ENCODE assay signal across 13 cellular contexts in genomic region chr13:36154567-36155231, GRCh38. TPM values are rescaled to one million over a fixed set of nuclear protein-coding genes. Genes with fewer than 3 reads are reported as not detected.
DNase-seq lines count a peak whose midpoint lies in the region; ATAC-seq and TF ChIP-seq lines count a peak whose summit lies in the region.
"Had no signal": no experiment of that assay in that cellular context is flagged by ENCODE, and none has a peak within 500 bp of the region (broad histone marks: within the 10 kb centered on the region; RNA-seq: fewer than 3 reads in every experiment).

No MANE protein-coding gene starts in this region.

- H3K4me1 Mint-ChIP-seq in Caco-2 (ENCODE audit: low read depth, unreplicated experiment) = no peaks in the 10 kb centered on the region
- H3K4me1 Mint-ChIP-seq: activated naive CD8-positive, alpha-beta T cell treated with anti-CD3 and anti-CD28 coated beads, Interleukin-2, amount 50 U/mL, for 24 hours; T-helper 17 cell had no signal

- no peaks in the 10 kb centered on the region for H4K20me1 ChIP-seq in neural cell (ENCODE audit: insufficient read depth)

- peak; percentile 8 for DNase-seq in amniotic epithelial cell (ENCODE audit: low read depth)
- peak; percentile 7 to 27 for DNase-seq in heart right ventricle
- DNase-seq in tibial artery = no peak
- DNase-seq in Caco-2 = no peak
- DNase-seq in cerebellar cortex (ENCODE audit: low spot score) = no peak
- DNase-seq: activated naive CD8-positive, alpha-beta T cell treated with anti-CD3 and anti-CD28 coated beads, Interleukin-2, amount 50 U/mL, for 24 hours; DMS 273 treated with DMSO at 0.1 percent for 48 hours; MV-4-11; NCI-H82; T-helper 17 cell had no signal

- H3K4me3 Mint-ChIP-seq in Caco-2 (ENCODE audit: unreplicated experiment) = no peak overlapping the region
- H3K4me3 Mint-ChIP-seq: activated naive CD8-positive, alpha-beta T cell treated with anti-CD3 and anti-CD28 coated beads, Interleukin-2, amount 50 U/mL, for 24 hours; T-helper 17 cell had no signal

- 3 to 6% methylated on average over 34 of the region's 34 CpGs for WGBS in heart right ventricle, 2 donors

- no peak overlapping the region for H3K27ac Mint-ChIP-seq in Caco-2 (ENCODE audit: unreplicated experiment)
- H3K27ac Mint-ChIP-seq: activated naive CD8-positive, alpha-beta T cell treated with anti-CD3 and anti-CD28 coated beads, Interleukin-2, amount 50 U/mL, for 24 hours; T-helper 17 cell had no signal

- no peak overlapping the region for H2AFZ ChIP-seq in neural cell (ENCODE audit: low read depth, low read length)

- no peaks in the 10 kb centered on the region for H3K79me2 ChIP-seq in neural cell (replicated peaks; ENCODE audit: insufficient read depth, low read length)

- H3K36me3 Mint-ChIP-seq in Caco-2 (ENCODE audit: insufficient read depth, unreplicated experiment) = no peaks in the 10 kb centered on the region

- CTCF ChIA-PET in Caco-2 (lab: Charles Lee) = no interaction called here

- TF ChIP-seq CTCF in heart right ventricle (IDR thresholded peaks at IDR 0.05) (peak in 1 of 9 donors; percentile 12), neural cell (IDR thresholded peaks at IDR 0.05; ENCODE audit: poor library complexity, severe bottlenecking) (no peak), tibial artery (IDR thresholded peaks at IDR 0.05) (no peak), Caco-2 (IDR thresholded peaks at IDR 0.05; ENCODE audit: insufficient read depth in 1 of 2, low read depth in 1 of 2, low read length in 1 of 2, severe bottlenecking in 1 of 2, unreplicated experiment in 1 of 2) (no peak)

- no peak overlapping the region for H3K9ac ChIP-seq in neural cell (ENCODE audit: low read length)

- no TSS peak for BruUV-seq in Caco-2 (replicated peaks; lab: Mats Ljungman, UMichigan)

- H3K4me1 ChIP-seq in heart right ventricle = peaks cover 0 to 10% (median 7%) of the 10 kb centered on the region in 9 donors
- H3K4me1 ChIP-seq in tibial artery = peaks cover 0 to 6% (median 3%) of the 10 kb centered on the region in 4 donors
- no peaks in the 10 kb centered on the region for H3K4me1 ChIP-seq in Caco-2

- H3K36me3 ChIP-seq in heart right ventricle (no peaks in the 10 kb centered on the region), neural cell (ENCODE audit: insufficient read depth, low read length) (no peaks in the 10 kb centered on the region), tibial artery (no peaks in the 10 kb centered on the region), Caco-2 (ENCODE audit: control insufficient read depth, insufficient read depth, low read length) (no peaks in the 10 kb centered on the region)

- H3K27me3 Mint-ChIP-seq in Caco-2 (ENCODE audit: insufficient read depth, unreplicated experiment) = no peaks in the 10 kb centered on the region

- H3K27ac ChIP-seq in heart right ventricle (peak overlapping the region in 2 of 10 donors; percentile 18 to 37), neural cell (ENCODE audit: low read length) (no peak overlapping the region), tibial artery (no peak overlapping the region)

- H3K4me2 ChIP-seq in neural cell (ENCODE audit: low read length) = no peak overlapping the region

- H3K4me3 ChIP-seq in heart right ventricle (peak overlapping the region in 9 of 10 donors; percentile 18 to 54 (median 41)), neural cell (ENCODE audit: low read length) (peak overlapping the region; percentile 46), tibial artery (peak overlapping the region; percentile 27 to 49), Caco-2 (ENCODE audit: low read depth, low read length) (no peak overlapping the region)

- ATAC-seq in heart right ventricle (peak; percentile 63 to 95 (median 80)), GM21360 (IDR thresholded peaks at IDR 0.05; ENCODE audit: unreplicated experiment) (no peak)
- ATAC-seq: activated naive CD8-positive, alpha-beta T cell treated with anti-CD3 and anti-CD28 coated beads, Interleukin-2, amount 50 U/mL, for 24 hours; T-helper 17 cell had no signal

- H3K9me3 Mint-ChIP-seq in Caco-2 (ENCODE audit: unreplicated experiment) = peaks cover 6% of the 10 kb centered on the region

- intact Hi-C loops in heart right ventricle (cut with DNase I) = loop anchor here in 2 of 10 donors (10.0 kb wide), 2 partner anchors 160 to 170 kb away; no protein-coding TSS in a partner anchor
- intact Hi-C loops in tibial artery (cut with DNase I; ENCODE audit: low total_unique reads) = no loop called here
- intact Hi-C loops in Caco-2 (cut with micrococcal nuclease; ENCODE audit: unreplicated experiment) = no loop called here

- H3F3A ChIP-seq in neural cell (ENCODE audit: insufficient read depth, low read length, poor library complexity, severe bottlenecking) = no peaks in the 10 kb centered on the region

- peaks cover 0 to 11% (median 0%) of the 10 kb centered on the region in 11 donors for H3K9me3 ChIP-seq in heart right ventricle
- H3K9me3 ChIP-seq in neural cell (ENCODE audit: low read length) = no peaks in the 10 kb centered on the region
- H3K9me3 ChIP-seq in tibial artery = no peaks in the 10 kb centered on the region
- H3K9me3 ChIP-seq in Caco-2 = no peaks in the 10 kb centered on the region

- no peak for TF ChIP-seq EP300 in neural cell (conservative IDR thresholded peaks at IDR 0.05; ENCODE audit: poor library complexity, severe bottlenecking)

- peaks cover 0 to 11% (median 0%) of the 10 kb centered on the region in 7 donors for H3K27me3 ChIP-seq in heart right ventricle
- H3K27me3 ChIP-seq in neural cell (ENCODE audit: insufficient read depth, low read depth, low read length) = no peaks in the 10 kb centered on the region
- no peaks in the 10 kb centered on the region for H3K27me3 ChIP-seq in tibial artery
- H3K27me3 ChIP-seq in Caco-2 (replicated peaks; ENCODE audit: control insufficient read depth, insufficient read depth, low read length) = no peaks in the 10 kb centered on the region

- TF ChIP-seq RAD21 in neural cell (conservative IDR thresholded peaks at IDR 0.05) = no peak

- POLR2A ChIA-PET in Caco-2 (lab: Charles Lee) = no interaction called here

- no peaks in the 10 kb centered on the region for H3K9me2 ChIP-seq in neural cell (ENCODE audit: insufficient read depth, low read length)

TF ChIP-seq in neural cell, 6 proteins besides CTCF, POLR2A, EP300 and RAD21:
- TF ChIP-seq POLR2AphosphoS5 (IDR thresholded peaks at IDR 0.05) = no peak
- TF ChIP-seq SMC3 (conservative IDR thresholded peaks at IDR 0.05; ENCODE audit: poor library complexity) = no peak
- no peak for TF ChIP-seq EZH2 (IDR thresholded peaks at IDR 0.05; ENCODE audit: borderline replicate concordance, insufficient read depth, low read length, poor library complexity, severe bottlenecking)
- TF ChIP-seq MXI1 (conservative IDR thresholded peaks at IDR 0.05; ENCODE audit: poor library complexity, severe bottlenecking) = no peak
- no peak for TF ChIP-seq REST (IDR thresholded peaks at IDR 0.05; ENCODE audit: borderline replicate concordance)
- no peak for TF ChIP-seq TAF1 (IDR thresholded peaks at IDR 0.05; ENCODE audit: low read depth)

RNA-seq across cellular contexts. Expression of gene DCLK1, which starts 23.5 kb away (rescaled TPM):
- total RNA-seq in heart right ventricle (10 to 100 TPM in 6 of 10 donors, 1 to 10 TPM in 4; 5.8 to 16.9 (median 10.4) TPM), Caco-2 (2022) (not detected in 2 replicates)
- polyA plus RNA-seq in heart right ventricle (1 to 10 TPM; 3.4 to 8.1 TPM), neural cell (118 and 124 TPM in 2 replicates)
- 307 and 341 TPM in 2 replicates for polyA minus RNA-seq in neural cell
- total RNA-seq: activated CD8-positive, alpha-beta memory T cell treated with anti-CD3 and anti-CD28 coated beads for 36 hours; T-helper 17 cell had no signal

RNA-seq across cellular contexts. Expression of gene SOHLH2, which starts 59.7 kb away (rescaled TPM):
- total RNA-seq in heart right ventricle (1 to 10 TPM in 3 of 10 donors, under 1 TPM in 5, not detected in 2; 0.10 to 3.0 (median 0.79) TPM), Caco-2 (2022) (not detected in 2 replicates)
- polyA plus RNA-seq in heart right ventricle (1 to 10 TPM in 1 of 2 donors, under 1 TPM in 1; 0.25 to 1.0 TPM), neural cell (4.5 and 4.7 TPM in 2 replicates)
- polyA minus RNA-seq in neural cell = 2.9 and 3.4 TPM in 2 replicates
- total RNA-seq: activated CD8-positive, alpha-beta memory T cell treated with anti-CD3 and anti-CD28 coated beads for 36 hours; T-helper 17 cell had no signal

Comparison
In these comparisons a context has a peak if more than half of its experiments do, and no peak if none do; other contexts are left out.
1. DNase-seq: peak in amniotic epithelial cell (single experiment) and heart right ventricle (2 of 2); none in tibial artery (0 of 2), Caco-2 (0 of 2) and cerebellar cortex (single experiment).